22 cellular contexts compared by ENCODE assay signal in genomic region chr15:62488383-62488782, GRCh38.
"Had no signal": no experiment of that assay in that cellular context is flagged by ENCODE, and none has a peak within 500 bp of the region (broad histone marks: within the 10 kb centered on the region; RNA-seq: fewer than 3 reads in every experiment).

No MANE protein-coding gene starts in this region.

- H3K36me3 Mint-ChIP-seq: immature natural killer cell; mesothelial cell of epicardium; naive B cell; natural killer cell; stimulated activated naive B cell treated with anti-CD40 and anti-IgM and Interleukin-4, amounts not matched to agents 10 μg/mL and 1 μg/mL and 100 μg/mL, for 72 hours had no signal

- ATAC-seq: left colon; left lung; lower lobe of right lung; natural killer cell; psoas muscle; right lobe of liver; stimulated activated naive B cell treated with anti-CD40 and anti-IgM and Interleukin-4, amounts not matched to agents 10 μg/mL and 1 μg/mL and 100 μg/mL, for 72 hours; stimulated activated naive CD8-positive, alpha-beta T cell treated with anti-CD3 and anti-CD28 coated beads, Interleukin-15, Interleukin-2, amounts not matched to agents 100 U/mL and 50 U/mL, for 24 hours had no signal

- H3K27ac Mint-ChIP-seq: immature natural killer cell; mesothelial cell of epicardium; natural killer cell; stimulated activated naive B cell treated with anti-CD40 and anti-IgM and Interleukin-4, amounts not matched to agents 10 μg/mL and 1 μg/mL and 100 μg/mL, for 72 hours had no signal

- H3K4me3 Mint-ChIP-seq: immature natural killer cell; mesothelial cell of epicardium; naive B cell; natural killer cell; neural crest cell; stimulated activated naive B cell treated with anti-CD40 and anti-IgM and Interleukin-4, amounts not matched to agents 10 μg/mL and 1 μg/mL and 100 μg/mL, for 72 hours had no signal

- DNase-seq: hypothalamus; immature natural killer cell; kidney; left colon; left lung; lower lobe of right lung; mammary epithelial cell; mesendoderm; naive B cell; natural killer cell; nucleus accumbens; psoas muscle; right lobe of liver; stimulated activated CD4-positive, alpha-beta T cell treated with anti-CD3 and anti-CD28 coated beads, Interleukin-1b, Interleukin-23, amount 100 ng/mL, for 48 hours; stimulated activated CD4-positive, alpha-beta T cell treated with anti-CD3 and anti-CD28 coated beads, Interleukin-4, amount 100 ng/mL, for 1 hour; stimulated activated naive B cell treated with anti-CD40 and anti-IgM and Interleukin-4, amounts not matched to agents 10 μg/mL and 1 μg/mL and 100 μg/mL, for 72 hours; stimulated activated naive CD8-positive, alpha-beta T cell treated with anti-CD3 and anti-CD28 coated beads, Interleukin-15, Interleukin-2, amounts not matched to agents 100 U/mL and 50 U/mL, for 24 hours; stomach; substantia nigra; upper lobe of left lung had no signal

- H3K9me3 Mint-ChIP-seq: immature natural killer cell; mesothelial cell of epicardium; naive B cell; natural killer cell; neural crest cell; stimulated activated naive B cell treated with anti-CD40 and anti-IgM and Interleukin-4, amounts not matched to agents 10 μg/mL and 1 μg/mL and 100 μg/mL, for 72 hours had no signal

- H3K4me1 Mint-ChIP-seq: immature natural killer cell; naive B cell; natural killer cell; stimulated activated naive B cell treated with anti-CD40 and anti-IgM and Interleukin-4, amounts not matched to agents 10 μg/mL and 1 μg/mL and 100 μg/mL, for 72 hours had no signal
